14 cellular contexts compared by ENCODE assay signal in genomic region chr12:53474819-53475218, GRCh38. TPM values are rescaled to one million over a fixed set of nuclear protein-coding genes. Genes with fewer than 3 reads are reported as not detected.
A peak's percentile ranks its signal among the peaks of the same experiment; 100 is the strongest.
DNase-seq lines count a peak whose midpoint lies in the region; ATAC-seq and TF ChIP-seq lines count a peak whose summit lies in the region.
"Had no signal": no experiment of that assay in that cellular context is flagged by ENCODE, and none has a peak within 500 bp of the region (broad histone marks: within the 10 kb centered on the region; RNA-seq: fewer than 3 reads in every experiment).

No MANE protein-coding gene starts in this region.

- POLR2A ChIA-PET in activated CD8-positive, alpha-beta T cell treated with anti-CD3 and anti-CD28 coated beads, Interleukin-2, amount 10 ng/mL, durations not matched to agents 7 days and 5 days (lab: Charles Lee): interaction anchor here (0.5 to 2.7 kb wide), 6 partner anchors 8 to 24 kb away, joined by 4 to 16 read pairs (median 6); partner anchors contain the start of gene MAP3K12

- no peaks in the 10 kb centered on the region for H3K27me3 ChIP-seq in upper lobe of right lung

- H3K4me3 Mint-ChIP-seq in activated naive CD4-positive, alpha-beta T cell treated with anti-CD3 and anti-CD28 coated beads, Interleukin-2, amount 50 U/mL, for 24 hours: peak overlapping the region; percentile 15
- H3K4me3 Mint-ChIP-seq in activated CD8-positive, alpha-beta T cell treated with anti-CD3 and anti-CD28 coated beads, Interleukin-2, amount 10 ng/mL, durations not matched to agents 7 days and 5 days: no peak overlapping the region
- H3K4me3 Mint-ChIP-seq in glutamatergic neuron (ENCODE audit: unreplicated experiment): peak overlapping the region; percentile 3
- H3K4me3 Mint-ChIP-seq: immature natural killer cell had no signal

- no peak for DNase-seq in activated naive CD4-positive, alpha-beta T cell treated with Interleukin-2 at 50 U/mL for 16 hours
- no peak for DNase-seq in activated CD8-positive, alpha-beta T cell treated with anti-CD3 and anti-CD28 coated beads, Interleukin-2, amount 10 ng/mL, durations not matched to agents 7 days and 5 days
- DNase-seq in glutamatergic neuron: no peak
- DNase-seq in upper lobe of right lung: peak; percentile 38
- DNase-seq in D341Med (ENCODE audit: low spot score): no peak
- DNase-seq: central memory CD4-positive, alpha-beta T cell; EL; immature natural killer cell had no signal

- no peaks in the 10 kb centered on the region for H3K27me3 Mint-ChIP-seq in activated naive CD4-positive, alpha-beta T cell treated with anti-CD3 and anti-CD28 coated beads, Interleukin-2, amount 50 U/mL, for 24 hours
- H3K27me3 Mint-ChIP-seq in activated CD8-positive, alpha-beta T cell treated with anti-CD3 and anti-CD28 coated beads, Interleukin-2, amount 10 ng/mL, durations not matched to agents 7 days and 5 days (ENCODE audit: low read depth): no peaks in the 10 kb centered on the region
- H3K27me3 Mint-ChIP-seq in glutamatergic neuron (ENCODE audit: unreplicated experiment): peaks cover 5% of the 10 kb centered on the region

- peaks cover 24% of the 10 kb centered on the region for H3K4me1 ChIP-seq in upper lobe of right lung

- H3K36me3 ChIP-seq in upper lobe of right lung: peaks cover 100% of the 10 kb centered on the region

- H3K9me3 Mint-ChIP-seq in activated naive CD4-positive, alpha-beta T cell treated with anti-CD3 and anti-CD28 coated beads, Interleukin-2, amount 50 U/mL, for 24 hours: no peaks in the 10 kb centered on the region
- H3K9me3 Mint-ChIP-seq in activated CD8-positive, alpha-beta T cell treated with anti-CD3 and anti-CD28 coated beads, Interleukin-2, amount 10 ng/mL, durations not matched to agents 7 days and 5 days (ENCODE audit: insufficient read depth): no peaks in the 10 kb centered on the region
- H3K9me3 Mint-ChIP-seq in glutamatergic neuron (ENCODE audit: unreplicated experiment): peaks cover 1% of the 10 kb centered on the region
- H3K9me3 Mint-ChIP-seq: immature natural killer cell had no signal

- no peaks in the 10 kb centered on the region for H3K9me3 ChIP-seq in upper lobe of right lung

- peaks cover 66% of the 10 kb centered on the region for H3K4me1 Mint-ChIP-seq in activated naive CD4-positive, alpha-beta T cell treated with anti-CD3 and anti-CD28 coated beads, Interleukin-2, amount 50 U/mL, for 24 hours
- H3K4me1 Mint-ChIP-seq in activated CD8-positive, alpha-beta T cell treated with anti-CD3 and anti-CD28 coated beads, Interleukin-2, amount 10 ng/mL, durations not matched to agents 7 days and 5 days (ENCODE audit: low read depth): peaks cover 48% of the 10 kb centered on the region
- peaks cover 36% of the 10 kb centered on the region for H3K4me1 Mint-ChIP-seq in glutamatergic neuron (ENCODE audit: low read depth, unreplicated experiment)

- intact Hi-C loops in upper lobe of right lung (cut with DNase I): no loop called here

- ATAC-seq in activated CD8-positive, alpha-beta T cell treated with anti-CD3 and anti-CD28 coated beads, Interleukin-2, amount 10 ng/mL, durations not matched to agents 7 days and 5 days: peak; percentile 12
- ATAC-seq in upper lobe of right lung (peak; percentile 37), GM21390 (IDR thresholded peaks at IDR 0.05; ENCODE audit: unreplicated experiment) (no peak), HG02798 (IDR thresholded peaks at IDR 0.05; ENCODE audit: poor library complexity, unreplicated experiment) (no peak)
- ATAC-seq: sciatic nerve had no signal

- CTCF ChIA-PET in activated CD8-positive, alpha-beta T cell treated with anti-CD3 and anti-CD28 coated beads, Interleukin-2, amount 10 ng/mL, durations not matched to agents 7 days and 5 days (lab: Charles Lee): interaction anchor here (0.7 to 8.6 kb wide), 10 partner anchors 14 to 241 kb away, joined by 3 to 78 read pairs (median 9); partner anchors contain the start of genes AAAS, MAP3K12 and TARBP2

- no peak overlapping the region for H3K4me3 ChIP-seq in upper lobe of right lung

- peak overlapping the region; percentile 76 for H3K27ac Mint-ChIP-seq in activated naive CD4-positive, alpha-beta T cell treated with anti-CD3 and anti-CD28 coated beads, Interleukin-2, amount 50 U/mL, for 24 hours
- H3K27ac Mint-ChIP-seq in activated CD8-positive, alpha-beta T cell treated with anti-CD3 and anti-CD28 coated beads, Interleukin-2, amount 10 ng/mL, durations not matched to agents 7 days and 5 days: peak overlapping the region; percentile 35
- peak overlapping the region; percentile 3 for H3K27ac Mint-ChIP-seq in glutamatergic neuron (ENCODE audit: unreplicated experiment)

- H3K27ac ChIP-seq in upper lobe of right lung: peak overlapping the region; percentile 17

- TF ChIP-seq CTCF in glutamatergic neuron (IDR thresholded peaks at IDR 0.05; ENCODE audit: partially characterized antibody, unreplicated experiment): no peak
- no peak for TF ChIP-seq CTCF in upper lobe of right lung (IDR thresholded peaks at IDR 0.05)

- H3K36me3 Mint-ChIP-seq in activated naive CD4-positive, alpha-beta T cell treated with anti-CD3 and anti-CD28 coated beads, Interleukin-2, amount 50 U/mL, for 24 hours: peaks cover 18% of the 10 kb centered on the region
- peaks cover 82% of the 10 kb centered on the region for H3K36me3 Mint-ChIP-seq in activated CD8-positive, alpha-beta T cell treated with anti-CD3 and anti-CD28 coated beads, Interleukin-2, amount 10 ng/mL, durations not matched to agents 7 days and 5 days (ENCODE audit: low read depth)
- no peaks in the 10 kb centered on the region for H3K36me3 Mint-ChIP-seq in glutamatergic neuron (ENCODE audit: unreplicated experiment)

RNA-seq across cellular contexts. Expression of gene PCBP2, which starts 22.9 kb away (rescaled TPM):
- 100 to 1,000 TPM; 813 to 836 TPM for total RNA-seq in activated CD8-positive, alpha-beta T cell treated with anti-CD3 and anti-CD28 coated beads, Interleukin-2, amount 10 ng/mL, durations not matched to agents 7 days and 5 days
- total RNA-seq in glutamatergic neuron (ENCODE audit: unreplicated experiment) (1,170 TPM), upper lobe of right lung (727 TPM)

RNA-seq across cellular contexts. Expression of gene MAP3K12, which starts 24.4 kb away (rescaled TPM):
- total RNA-seq in activated CD8-positive, alpha-beta T cell treated with anti-CD3 and anti-CD28 coated beads, Interleukin-2, amount 10 ng/mL, durations not matched to agents 7 days and 5 days: 10 to 100 TPM; 22.7 to 22.9 TPM
- total RNA-seq in glutamatergic neuron (ENCODE audit: unreplicated experiment): 94.2 TPM
- total RNA-seq in upper lobe of right lung: 22.3 TPM

RNA-seq across cellular contexts. Expression of gene TARBP2, which starts 26.3 kb away (rescaled TPM):
- total RNA-seq in activated CD8-positive, alpha-beta T cell treated with anti-CD3 and anti-CD28 coated beads, Interleukin-2, amount 10 ng/mL, durations not matched to agents 7 days and 5 days: 10 to 100 TPM; 30.3 to 36.9 TPM
- total RNA-seq in glutamatergic neuron (ENCODE audit: unreplicated experiment) (49.0 TPM), upper lobe of right lung (33.1 TPM)

RNA-seq across cellular contexts. Expression of gene NPFF, which starts 32.5 kb away (rescaled TPM):
- total RNA-seq in activated CD8-positive, alpha-beta T cell treated with anti-CD3 and anti-CD28 coated beads, Interleukin-2, amount 10 ng/mL, durations not matched to agents 7 days and 5 days: not detected
- total RNA-seq in glutamatergic neuron (ENCODE audit: unreplicated experiment): not detected
- total RNA-seq in upper lobe of right lung: not detected
- total RNA-seq: OCI-LY7; sciatic nerve; T-helper 1 cell treated with Interleukin-12 subunit alpha and Interleukin-12 subunit beta and Interleukin-4 antibody, amounts not matched to agents 30 ng/mL and 1 ng/mL, for 36 hours had no signal

RNA-seq across cellular contexts. Expression of gene PRR13, which starts 33.3 kb away (rescaled TPM):
- 100 to 1,000 TPM; 220 TPM for total RNA-seq in activated CD8-positive, alpha-beta T cell treated with anti-CD3 and anti-CD28 coated beads, Interleukin-2, amount 10 ng/mL, durations not matched to agents 7 days and 5 days
- total RNA-seq in glutamatergic neuron (ENCODE audit: unreplicated experiment) (105 TPM), upper lobe of right lung (172 TPM)

Comparison
In these comparisons a context has a peak if more than half of its experiments do, and no peak if none do; other contexts are left out.
1. H3K27ac Mint-ChIP-seq: peak in every context shown above with its lines; median percentile 76 in activated naive CD4-positive, alpha-beta T cell treated with anti-CD3 and anti-CD28 coated beads, Interleukin-2, amount 50 U/mL, for 24 hours; 35 in activated CD8-positive, alpha-beta T cell treated with anti-CD3 and anti-CD28 coated beads, Interleukin-2, amount 10 ng/mL, durations not matched to agents 7 days and 5 days; 3 in glutamatergic neuron.
2. ATAC-seq: peak in activated CD8-positive, alpha-beta T cell treated with anti-CD3 and anti-CD28 coated beads, Interleukin-2, amount 10 ng/mL, durations not matched to agents 7 days and 5 days (single experiment) and upper lobe of right lung (single experiment); none in GM21390 (single experiment) and HG02798 (single experiment).